1 cellular context compared by ENCODE assay signal in the genomic region with DNA sequence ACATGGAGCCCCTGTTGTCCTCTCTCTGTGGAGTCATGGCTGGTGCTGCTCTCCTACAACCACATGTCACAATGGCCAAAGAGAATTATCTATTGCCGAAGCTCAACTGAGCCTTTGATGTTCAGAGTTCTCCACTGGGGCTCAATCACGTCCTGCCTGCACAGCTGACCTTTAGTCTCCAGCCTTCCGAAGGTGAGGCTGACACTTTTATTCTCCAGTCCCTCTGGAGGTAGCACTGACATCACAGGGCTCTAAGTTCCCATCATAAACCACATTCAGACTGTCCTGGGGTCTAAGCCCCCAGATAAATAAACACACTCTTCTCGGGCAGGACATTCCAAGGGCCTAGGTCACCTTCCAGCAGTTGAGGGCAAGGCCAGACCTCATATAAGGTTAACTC.
TF ChIP-seq lines count a peak whose summit lies in the region.

No MANE protein-coding gene starts in this region.

TF ChIP-seq in GM23338, 12 proteins besides CTCF, POLR2A, EP300 and RAD21 (continued from another document):
- TF ChIP-seq, protein P1, sequence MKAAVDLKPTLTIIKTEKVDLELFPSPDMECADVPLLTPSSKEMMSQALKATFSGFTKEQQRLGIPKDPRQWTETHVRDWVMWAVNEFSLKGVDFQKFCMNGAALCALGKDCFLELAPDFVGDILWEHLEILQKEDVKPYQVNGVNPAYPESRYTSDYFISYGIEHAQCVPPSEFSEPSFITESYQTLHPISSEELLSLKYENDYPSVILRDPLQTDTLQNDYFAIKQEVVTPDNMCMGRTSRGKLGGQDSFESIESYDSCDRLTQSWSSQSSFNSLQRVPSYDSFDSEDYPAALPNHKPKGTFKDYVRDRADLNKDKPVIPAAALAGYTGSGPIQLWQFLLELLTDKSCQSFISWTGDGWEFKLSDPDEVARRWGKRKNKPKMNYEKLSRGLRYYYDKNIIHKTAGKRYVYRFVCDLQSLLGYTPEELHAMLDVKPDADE (IDR thresholded peaks at IDR 0.05) = no peak
- TF ChIP-seq, protein P2, sequence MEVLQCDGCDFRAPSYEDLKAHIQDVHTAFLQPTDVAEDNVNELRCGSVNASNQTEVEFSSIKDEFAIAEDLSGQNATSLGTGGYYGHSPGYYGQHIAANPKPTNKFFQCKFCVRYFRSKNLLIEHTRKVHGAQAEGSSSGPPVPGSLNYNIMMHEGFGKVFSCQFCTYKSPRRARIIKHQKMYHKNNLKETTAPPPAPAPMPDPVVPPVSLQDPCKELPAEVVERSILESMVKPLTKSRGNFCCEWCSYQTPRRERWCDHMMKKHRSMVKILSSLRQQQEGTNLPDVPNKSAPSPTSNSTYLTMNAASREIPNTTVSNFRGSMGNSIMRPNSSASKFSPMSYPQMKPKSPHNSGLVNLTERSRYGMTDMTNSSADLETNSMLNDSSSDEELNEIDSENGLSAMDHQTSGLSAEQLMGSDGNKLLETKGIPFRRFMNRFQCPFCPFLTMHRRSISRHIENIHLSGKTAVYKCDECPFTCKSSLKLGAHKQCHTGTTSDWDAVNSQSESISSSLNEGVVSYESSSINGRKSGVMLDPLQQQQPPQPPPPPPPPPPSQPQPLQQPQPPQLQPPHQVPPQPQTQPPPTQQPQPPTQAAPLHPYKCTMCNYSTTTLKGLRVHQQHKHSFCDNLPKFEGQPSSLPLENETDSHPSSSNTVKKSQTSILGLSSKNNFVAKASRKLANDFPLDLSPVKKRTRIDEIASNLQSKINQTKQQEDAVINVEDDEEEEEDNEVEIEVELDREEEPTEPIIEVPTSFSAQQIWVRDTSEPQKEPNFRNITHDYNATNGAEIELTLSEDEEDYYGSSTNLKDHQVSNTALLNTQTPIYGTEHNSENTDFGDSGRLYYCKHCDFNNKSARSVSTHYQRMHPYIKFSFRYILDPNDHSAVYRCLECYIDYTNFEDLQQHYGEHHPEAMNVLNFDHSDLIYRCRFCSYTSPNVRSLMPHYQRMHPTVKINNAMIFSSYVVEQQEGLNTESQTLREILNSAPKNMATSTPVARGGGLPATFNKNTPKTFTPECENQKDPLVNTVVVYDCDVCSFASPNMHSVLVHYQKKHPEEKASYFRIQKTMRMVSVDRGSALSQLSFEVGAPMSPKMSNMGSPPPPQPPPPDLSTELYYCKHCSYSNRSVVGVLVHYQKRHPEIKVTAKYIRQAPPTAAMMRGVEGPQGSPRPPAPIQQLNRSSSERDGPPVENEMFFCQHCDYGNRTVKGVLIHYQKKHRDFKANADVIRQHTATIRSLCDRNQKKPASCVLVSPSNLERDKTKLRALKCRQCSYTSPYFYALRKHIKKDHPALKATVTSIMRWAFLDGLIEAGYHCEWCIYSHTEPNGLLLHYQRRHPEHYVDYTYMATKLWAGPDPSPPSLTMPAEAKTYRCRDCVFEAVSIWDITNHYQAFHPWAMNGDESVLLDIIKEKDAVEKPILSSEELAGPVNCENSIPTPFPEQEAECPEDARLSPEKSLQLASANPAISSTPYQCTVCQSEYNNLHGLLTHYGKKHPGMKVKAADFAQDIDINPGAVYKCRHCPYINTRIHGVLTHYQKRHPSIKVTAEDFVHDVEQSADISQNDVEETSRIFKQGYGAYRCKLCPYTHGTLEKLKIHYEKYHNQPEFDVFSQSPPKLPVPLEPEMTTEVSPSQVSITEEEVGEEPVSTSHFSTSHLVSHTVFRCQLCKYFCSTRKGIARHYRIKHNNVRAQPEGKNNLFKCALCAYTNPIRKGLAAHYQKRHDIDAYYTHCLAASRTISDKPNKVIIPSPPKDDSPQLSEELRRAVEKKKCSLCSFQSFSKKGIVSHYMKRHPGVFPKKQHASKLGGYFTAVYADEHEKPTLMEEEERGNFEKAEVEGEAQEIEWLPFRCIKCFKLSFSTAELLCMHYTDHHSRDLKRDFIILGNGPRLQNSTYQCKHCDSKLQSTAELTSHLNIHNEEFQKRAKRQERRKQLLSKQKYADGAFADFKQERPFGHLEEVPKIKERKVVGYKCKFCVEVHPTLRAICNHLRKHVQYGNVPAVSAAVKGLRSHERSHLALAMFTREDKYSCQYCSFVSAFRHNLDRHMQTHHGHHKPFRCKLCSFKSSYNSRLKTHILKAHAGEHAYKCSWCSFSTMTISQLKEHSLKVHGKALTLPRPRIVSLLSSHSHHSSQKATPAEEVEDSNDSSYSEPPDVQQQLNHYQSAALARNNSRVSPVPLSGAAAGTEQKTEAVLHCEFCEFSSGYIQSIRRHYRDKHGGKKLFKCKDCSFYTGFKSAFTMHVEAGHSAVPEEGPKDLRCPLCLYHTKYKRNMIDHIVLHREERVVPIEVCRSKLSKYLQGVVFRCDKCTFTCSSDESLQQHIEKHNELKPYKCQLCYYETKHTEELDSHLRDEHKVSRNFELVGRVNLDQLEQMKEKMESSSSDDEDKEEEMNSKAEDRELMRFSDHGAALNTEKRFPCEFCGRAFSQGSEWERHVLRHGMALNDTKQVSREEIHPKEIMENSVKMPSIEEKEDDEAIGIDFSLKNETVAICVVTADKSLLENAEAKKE (CRISPR knock-in tag; IDR thresholded peaks at IDR 0.05) = no peak
- TF ChIP-seq ZNF331 (CRISPR knock-in tag; IDR thresholded peaks at IDR 0.05; ENCODE audit: low read depth) (no peak), EZH2 (IDR thresholded peaks at IDR 0.05; ENCODE audit: low read depth, unreplicated experiment) (no peak), JUNB (IDR thresholded peaks at IDR 0.05; ENCODE audit: unreplicated experiment) (no peak), STAT1 (IDR thresholded peaks at IDR 0.05; ENCODE audit: unreplicated experiment) (no peak), NANOG (IDR thresholded peaks at IDR 0.05; ENCODE audit: borderline replicate concordance) (no peak)
- TF ChIP-seq, protein P3, sequence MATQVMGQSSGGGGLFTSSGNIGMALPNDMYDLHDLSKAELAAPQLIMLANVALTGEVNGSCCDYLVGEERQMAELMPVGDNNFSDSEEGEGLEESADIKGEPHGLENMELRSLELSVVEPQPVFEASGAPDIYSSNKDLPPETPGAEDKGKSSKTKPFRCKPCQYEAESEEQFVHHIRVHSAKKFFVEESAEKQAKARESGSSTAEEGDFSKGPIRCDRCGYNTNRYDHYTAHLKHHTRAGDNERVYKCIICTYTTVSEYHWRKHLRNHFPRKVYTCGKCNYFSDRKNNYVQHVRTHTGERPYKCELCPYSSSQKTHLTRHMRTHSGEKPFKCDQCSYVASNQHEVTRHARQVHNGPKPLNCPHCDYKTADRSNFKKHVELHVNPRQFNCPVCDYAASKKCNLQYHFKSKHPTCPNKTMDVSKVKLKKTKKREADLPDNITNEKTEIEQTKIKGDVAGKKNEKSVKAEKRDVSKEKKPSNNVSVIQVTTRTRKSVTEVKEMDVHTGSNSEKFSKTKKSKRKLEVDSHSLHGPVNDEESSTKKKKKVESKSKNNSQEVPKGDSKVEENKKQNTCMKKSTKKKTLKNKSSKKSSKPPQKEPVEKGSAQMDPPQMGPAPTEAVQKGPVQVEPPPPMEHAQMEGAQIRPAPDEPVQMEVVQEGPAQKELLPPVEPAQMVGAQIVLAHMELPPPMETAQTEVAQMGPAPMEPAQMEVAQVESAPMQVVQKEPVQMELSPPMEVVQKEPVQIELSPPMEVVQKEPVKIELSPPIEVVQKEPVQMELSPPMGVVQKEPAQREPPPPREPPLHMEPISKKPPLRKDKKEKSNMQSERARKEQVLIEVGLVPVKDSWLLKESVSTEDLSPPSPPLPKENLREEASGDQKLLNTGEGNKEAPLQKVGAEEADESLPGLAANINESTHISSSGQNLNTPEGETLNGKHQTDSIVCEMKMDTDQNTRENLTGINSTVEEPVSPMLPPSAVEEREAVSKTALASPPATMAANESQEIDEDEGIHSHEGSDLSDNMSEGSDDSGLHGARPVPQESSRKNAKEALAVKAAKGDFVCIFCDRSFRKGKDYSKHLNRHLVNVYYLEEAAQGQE (IDR thresholded peaks at IDR 0.05; ENCODE audit: unreplicated experiment) = no peak
